1 cellular context compared by ENCODE assay signal in genomic region chr16:59169168-59169567, GRCh38.
TF ChIP-seq lines count a peak whose summit lies in the region.

No MANE protein-coding gene starts in this region.

TF ChIP-seq in GM23338, 12 proteins besides CTCF, POLR2A, EP300 and RAD21 (continued from another document):
- no peak for TF ChIP-seq ZNF462 (CRISPR knock-in tag; IDR thresholded peaks at IDR 0.05)
